ENCODE assay signal across 16 cellular contexts in genomic region chr17:80738987-80739730, GRCh38.
DNase-seq lines count a peak whose midpoint lies in the region; ATAC-seq, FAIRE-seq and TF ChIP-seq lines count a peak whose summit lies in the region.
"Had no signal": no experiment of that assay in that cellular context is flagged by ENCODE, and none has a peak within 500 bp of the region (broad histone marks: within the 10 kb centered on the region; RNA-seq: fewer than 3 reads in every experiment).

No MANE protein-coding gene starts in this region.

- no peaks in the 10 kb centered on the region for H3K27me3 Mint-ChIP-seq in natural killer cell (ENCODE audit: low read depth in 2 of 2)

- intact Hi-C loops in natural killer cell (cut with micrococcal nuclease), result loop anchor here (2.0 to 5.0 kb wide), 2 partner anchors 16 to 43 kb away; no protein-coding TSS in a partner anchor

- peaks cover 0 to 9% of the 10 kb centered on the region in 2 donors for H3K9me3 Mint-ChIP-seq in activated naive CD4-positive, alpha-beta T cell treated with anti-CD3 and anti-CD28 coated beads, Interleukin-2, amount 50 U/mL, for 72 hours
- no peaks in the 10 kb centered on the region for H3K9me3 Mint-ChIP-seq in natural killer cell

- peaks cover 23 to 54% of the 10 kb centered on the region in 2 donors for H3K4me1 Mint-ChIP-seq in natural killer cell

- peak overlapping the region; percentile 64 for H3K4me3 Mint-ChIP-seq in natural killer cell

- peak; percentile 30 to 32 for ATAC-seq in activated naive CD4-positive, alpha-beta T cell treated with anti-CD3 and anti-CD28 coated beads, Interleukin-2, amount 50 U/mL, for 72 hours
- ATAC-seq in natural killer cell (peak; percentile 67 to 84 (median 81)), HG02610 (IDR thresholded peaks at IDR 0.05; ENCODE audit: unreplicated experiment) (no peak)

- FAIRE-seq in GM19239 (lab: Jason Lieb, UNC), result peak; percentile 8
- FAIRE-seq: endometrium had no signal

- H3K27ac Mint-ChIP-seq in activated naive CD4-positive, alpha-beta T cell treated with anti-CD3 and anti-CD28 coated beads, Interleukin-2, amount 50 U/mL, for 72 hours, result peak overlapping the region; percentile 76 to 85
- peak overlapping the region; percentile 89 for H3K27ac Mint-ChIP-seq in natural killer cell

- peaks cover 9 to 40% of the 10 kb centered on the region in 2 donors for H3K36me3 Mint-ChIP-seq in activated naive CD4-positive, alpha-beta T cell treated with anti-CD3 and anti-CD28 coated beads, Interleukin-2, amount 50 U/mL, for 72 hours
- no peaks in the 10 kb centered on the region for H3K36me3 Mint-ChIP-seq in natural killer cell

- no peak for TF ChIP-seq CTCF in natural killer cell (IDR thresholded peaks at IDR 0.05)

- peak; percentile 54 for DNase-seq in activated CD8-positive, alpha-beta memory T cell treated with anti-CD3 and anti-CD28 coated beads for 24 hours
- no peak for DNase-seq in activated CD8-positive, alpha-beta memory T cell treated with anti-CD3 and anti-CD28 coated beads, Interleukin-2, amount 50 U/mL, for 4 hours
- DNase-seq in GM19239 (ENCODE audit: insufficient read length, low spot score) (peak; percentile 28), natural killer cell (peak; percentile 26), NCI-H2227 treated with DMSO at 0.1 percent for 48 hours (lab: John Stamatoyannopoulos, UW) (no peak), medulla oblongata (ENCODE audit: extremely low spot score) (no peak)
- no peak for DNase-seq in activated naive CD4-positive, alpha-beta T cell treated with anti-CD3 and anti-CD28 coated beads, Interleukin-2, amount 50 U/mL, for 72 hours (ENCODE audit: low spot score in 2 of 2)
- DNase-seq: Calu3; caudate nucleus; foreskin melanocyte; left lung; NCI-H226; Right ventricle myocardium superior; stimulated activated CD4-positive, alpha-beta T cell treated with anti-CD3 and anti-CD28 coated beads, Interleukin-12 subunit alpha, Interleukin-12 subunit beta, amount 100 ng/mL, for 4 hours had no signal

Comparison
In these comparisons a context has a peak if more than half of its experiments do, and no peak if none do; other contexts are left out.
1. DNase-seq: peak in activated CD8-positive, alpha-beta memory T cell treated with anti-CD3 and anti-CD28 coated beads for 24 hours (single experiment), GM19239 (single experiment) and natural killer cell (single experiment); none in activated CD8-positive, alpha-beta memory T cell treated with anti-CD3 and anti-CD28 coated beads, Interleukin-2, amount 50 U/mL, for 4 hours (single experiment), activated naive CD4-positive, alpha-beta T cell treated with anti-CD3 and anti-CD28 coated beads, Interleukin-2, amount 50 U/mL, for 72 hours (0 of 2), NCI-H2227 treated with DMSO at 0.1 percent for 48 hours (single experiment) and medulla oblongata (single experiment).